ENCODE assay signal across 1 cellular context in genomic region chr10:31032515-31033132, GRCh38.
A peak's percentile ranks its signal among the peaks of the same experiment; 100 is the strongest.
TF ChIP-seq lines count a peak whose summit lies in the region.

No MANE protein-coding gene starts in this region.

TF ChIP-seq in IMR-90, 13 proteins besides CTCF, POLR2A, EP300 and RAD21:
- TF ChIP-seq, protein P1, sequence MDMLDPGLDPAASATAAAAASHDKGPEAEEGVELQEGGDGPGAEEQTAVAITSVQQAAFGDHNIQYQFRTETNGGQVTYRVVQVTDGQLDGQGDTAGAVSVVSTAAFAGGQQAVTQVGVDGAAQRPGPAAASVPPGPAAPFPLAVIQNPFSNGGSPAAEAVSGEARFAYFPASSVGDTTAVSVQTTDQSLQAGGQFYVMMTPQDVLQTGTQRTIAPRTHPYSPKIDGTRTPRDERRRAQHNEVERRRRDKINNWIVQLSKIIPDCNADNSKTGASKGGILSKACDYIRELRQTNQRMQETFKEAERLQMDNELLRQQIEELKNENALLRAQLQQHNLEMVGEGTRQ (IDR thresholded peaks at IDR 0.05; ENCODE audit: low read depth, low read length), result no peak
- TF ChIP-seq RFX5 (IDR thresholded peaks at IDR 0.05; ENCODE audit: low read depth, low read length) (no peak), CHD1 (IDR thresholded peaks at IDR 0.05; ENCODE audit: low read depth, low read length) (no peak), CEBPB (IDR thresholded peaks at IDR 0.05; ENCODE audit: low read depth, low read length) (no peak), FOS (IDR thresholded peaks at IDR 0.05; ENCODE audit: low read depth, low read length) (no peak), MXI1 (IDR thresholded peaks at IDR 0.05; ENCODE audit: borderline replicate concordance, low read depth, low read length) (no peak), RCOR1 (IDR thresholded peaks at IDR 0.05; ENCODE audit: insufficient replicate concordance, low read length) (no peak), MAZ (IDR thresholded peaks at IDR 0.05; ENCODE audit: borderline replicate concordance, low read depth, low read length) (peak; percentile 66)
